Comparison of ENCODE assay signal across 1 cellular context in the genomic region with DNA sequence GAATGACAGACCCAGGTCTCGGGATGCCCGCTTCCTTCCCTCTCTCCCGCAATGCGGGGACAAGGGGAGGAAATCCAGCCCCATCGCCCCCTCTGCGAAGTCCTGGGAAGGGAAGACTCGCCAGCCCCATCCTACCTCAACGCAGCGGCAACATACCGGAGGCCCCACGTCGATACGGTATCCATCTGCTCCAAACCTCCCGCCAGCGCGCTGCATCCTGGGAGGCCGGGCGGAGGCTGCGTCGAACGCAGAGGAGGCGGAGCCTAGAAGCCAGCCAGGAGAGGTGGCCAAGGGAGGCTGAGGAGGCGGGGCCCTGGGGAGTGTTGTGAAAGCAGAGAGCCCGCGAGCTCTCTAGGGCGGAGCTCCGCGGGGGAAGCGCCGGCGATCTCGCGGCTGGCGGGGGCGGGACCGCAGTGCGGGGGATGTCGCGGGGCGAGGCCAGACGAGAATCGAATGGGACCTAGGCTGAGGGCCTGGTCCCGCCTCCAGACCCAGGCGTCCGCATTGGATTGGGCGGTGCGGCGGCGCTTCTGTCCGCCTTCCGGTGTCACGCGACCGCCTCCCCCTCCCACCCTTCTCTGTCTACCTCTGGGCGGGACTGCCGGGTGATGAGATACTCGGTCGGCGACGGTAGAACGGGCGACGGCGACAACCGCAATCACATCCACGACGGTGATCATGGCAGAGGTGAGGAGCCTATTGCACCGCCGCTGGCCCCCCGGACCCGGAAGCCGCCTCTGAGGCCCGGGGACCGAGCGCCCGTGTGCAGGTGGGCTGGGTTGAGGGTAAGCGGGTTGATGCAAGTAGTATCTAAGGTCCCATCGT.
TF ChIP-seq lines count a peak whose summit lies in the region.

A gene (minus strand): TSS at position 219 of the 825 bp plus-strand sequence. CDS start 7,559 bp downstream, outside the sequence.
A gene (plus strand): TSS at position 571 of the 825 bp plus-strand sequence. CDS start 108 bp downstream, at position 679.

TF ChIP-seq in WTC11, 78 proteins besides CTCF, POLR2A, EP300 and RAD21 (continued from another document and continues in another):
- TF ChIP-seq, protein P1, sequence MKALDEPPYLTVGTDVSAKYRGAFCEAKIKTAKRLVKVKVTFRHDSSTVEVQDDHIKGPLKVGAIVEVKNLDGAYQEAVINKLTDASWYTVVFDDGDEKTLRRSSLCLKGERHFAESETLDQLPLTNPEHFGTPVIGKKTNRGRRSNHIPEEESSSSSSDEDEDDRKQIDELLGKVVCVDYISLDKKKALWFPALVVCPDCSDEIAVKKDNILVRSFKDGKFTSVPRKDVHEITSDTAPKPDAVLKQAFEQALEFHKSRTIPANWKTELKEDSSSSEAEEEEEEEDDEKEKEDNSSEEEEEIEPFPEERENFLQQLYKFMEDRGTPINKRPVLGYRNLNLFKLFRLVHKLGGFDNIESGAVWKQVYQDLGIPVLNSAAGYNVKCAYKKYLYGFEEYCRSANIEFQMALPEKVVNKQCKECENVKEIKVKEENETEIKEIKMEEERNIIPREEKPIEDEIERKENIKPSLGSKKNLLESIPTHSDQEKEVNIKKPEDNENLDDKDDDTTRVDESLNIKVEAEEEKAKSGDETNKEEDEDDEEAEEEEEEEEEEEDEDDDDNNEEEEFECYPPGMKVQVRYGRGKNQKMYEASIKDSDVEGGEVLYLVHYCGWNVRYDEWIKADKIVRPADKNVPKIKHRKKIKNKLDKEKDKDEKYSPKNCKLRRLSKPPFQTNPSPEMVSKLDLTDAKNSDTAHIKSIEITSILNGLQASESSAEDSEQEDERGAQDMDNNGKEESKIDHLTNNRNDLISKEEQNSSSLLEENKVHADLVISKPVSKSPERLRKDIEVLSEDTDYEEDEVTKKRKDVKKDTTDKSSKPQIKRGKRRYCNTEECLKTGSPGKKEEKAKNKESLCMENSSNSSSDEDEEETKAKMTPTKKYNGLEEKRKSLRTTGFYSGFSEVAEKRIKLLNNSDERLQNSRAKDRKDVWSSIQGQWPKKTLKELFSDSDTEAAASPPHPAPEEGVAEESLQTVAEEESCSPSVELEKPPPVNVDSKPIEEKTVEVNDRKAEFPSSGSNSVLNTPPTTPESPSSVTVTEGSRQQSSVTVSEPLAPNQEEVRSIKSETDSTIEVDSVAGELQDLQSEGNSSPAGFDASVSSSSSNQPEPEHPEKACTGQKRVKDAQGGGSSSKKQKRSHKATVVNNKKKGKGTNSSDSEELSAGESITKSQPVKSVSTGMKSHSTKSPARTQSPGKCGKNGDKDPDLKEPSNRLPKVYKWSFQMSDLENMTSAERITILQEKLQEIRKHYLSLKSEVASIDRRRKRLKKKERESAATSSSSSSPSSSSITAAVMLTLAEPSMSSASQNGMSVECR (CRISPR knock-in tag; IDR thresholded peaks at IDR 0.05; ENCODE audit: borderline replicate concordance), result no peak
- no peak for TF ChIP-seq TEAD4 (CRISPR knock-in tag; IDR thresholded peaks at IDR 0.05)
- TF ChIP-seq, protein P2, sequence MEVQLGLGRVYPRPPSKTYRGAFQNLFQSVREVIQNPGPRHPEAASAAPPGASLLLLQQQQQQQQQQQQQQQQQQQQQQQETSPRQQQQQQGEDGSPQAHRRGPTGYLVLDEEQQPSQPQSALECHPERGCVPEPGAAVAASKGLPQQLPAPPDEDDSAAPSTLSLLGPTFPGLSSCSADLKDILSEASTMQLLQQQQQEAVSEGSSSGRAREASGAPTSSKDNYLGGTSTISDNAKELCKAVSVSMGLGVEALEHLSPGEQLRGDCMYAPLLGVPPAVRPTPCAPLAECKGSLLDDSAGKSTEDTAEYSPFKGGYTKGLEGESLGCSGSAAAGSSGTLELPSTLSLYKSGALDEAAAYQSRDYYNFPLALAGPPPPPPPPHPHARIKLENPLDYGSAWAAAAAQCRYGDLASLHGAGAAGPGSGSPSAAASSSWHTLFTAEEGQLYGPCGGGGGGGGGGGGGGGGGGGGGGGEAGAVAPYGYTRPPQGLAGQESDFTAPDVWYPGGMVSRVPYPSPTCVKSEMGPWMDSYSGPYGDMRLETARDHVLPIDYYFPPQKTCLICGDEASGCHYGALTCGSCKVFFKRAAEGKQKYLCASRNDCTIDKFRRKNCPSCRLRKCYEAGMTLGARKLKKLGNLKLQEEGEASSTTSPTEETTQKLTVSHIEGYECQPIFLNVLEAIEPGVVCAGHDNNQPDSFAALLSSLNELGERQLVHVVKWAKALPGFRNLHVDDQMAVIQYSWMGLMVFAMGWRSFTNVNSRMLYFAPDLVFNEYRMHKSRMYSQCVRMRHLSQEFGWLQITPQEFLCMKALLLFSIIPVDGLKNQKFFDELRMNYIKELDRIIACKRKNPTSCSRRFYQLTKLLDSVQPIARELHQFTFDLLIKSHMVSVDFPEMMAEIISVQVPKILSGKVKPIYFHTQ (CRISPR knock-in tag; IDR thresholded peaks at IDR 0.05), result no peak
- no peak for TF ChIP-seq TCF7 (CRISPR knock-in tag; IDR thresholded peaks at IDR 0.05; ENCODE audit: low read depth)
- no peak for TF ChIP-seq ZNF232 (CRISPR knock-in tag; IDR thresholded peaks at IDR 0.05)
- TF ChIP-seq, protein P3, sequence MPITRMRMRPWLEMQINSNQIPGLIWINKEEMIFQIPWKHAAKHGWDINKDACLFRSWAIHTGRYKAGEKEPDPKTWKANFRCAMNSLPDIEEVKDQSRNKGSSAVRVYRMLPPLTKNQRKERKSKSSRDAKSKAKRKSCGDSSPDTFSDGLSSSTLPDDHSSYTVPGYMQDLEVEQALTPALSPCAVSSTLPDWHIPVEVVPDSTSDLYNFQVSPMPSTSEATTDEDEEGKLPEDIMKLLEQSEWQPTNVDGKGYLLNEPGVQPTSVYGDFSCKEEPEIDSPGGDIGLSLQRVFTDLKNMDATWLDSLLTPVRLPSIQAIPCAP (CRISPR knock-in tag; IDR thresholded peaks at IDR 0.05), result no peak
- TF ChIP-seq, protein P4, sequence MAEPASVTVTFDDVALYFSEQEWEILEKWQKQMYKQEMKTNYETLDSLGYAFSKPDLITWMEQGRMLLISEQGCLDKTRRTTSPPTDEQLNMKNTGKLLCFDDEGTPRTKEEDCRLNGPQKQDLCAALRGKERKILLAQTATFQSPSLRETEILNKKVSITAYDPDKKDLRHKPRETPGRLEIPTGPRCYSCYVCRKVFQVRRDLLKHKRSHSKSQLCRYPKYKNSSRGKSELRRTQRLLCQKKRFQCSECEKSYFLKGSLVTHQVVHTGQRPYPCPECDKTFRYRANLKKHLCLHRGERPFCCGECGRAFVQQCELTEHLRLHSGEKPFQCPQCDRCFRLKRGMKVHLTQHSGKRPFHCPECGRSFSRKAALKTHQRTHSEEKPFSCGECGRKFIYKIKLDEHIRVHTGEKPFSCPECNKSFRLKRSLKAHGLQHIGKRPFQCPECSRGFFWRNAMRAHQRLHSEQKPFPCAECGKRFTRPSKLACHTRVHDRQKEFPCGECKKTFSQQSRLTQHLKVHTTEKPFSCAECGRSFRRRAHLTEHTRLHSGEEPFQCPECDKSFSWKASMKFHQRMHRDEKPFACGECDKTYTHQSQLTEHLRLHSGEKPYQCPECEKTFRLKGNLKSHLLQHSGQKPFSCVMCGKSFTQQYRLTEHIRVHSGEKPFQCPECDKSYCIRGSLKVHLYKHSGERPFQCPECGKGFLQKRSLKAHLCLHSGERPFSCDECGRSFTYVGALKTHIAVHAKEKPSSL (CRISPR knock-in tag; conservative IDR thresholded peaks at IDR 0.05), result no peak
- TF ChIP-seq ZNF423 (CRISPR knock-in tag; IDR thresholded peaks at IDR 0.05), result no peak
- no peak for TF ChIP-seq ZNF219 (CRISPR knock-in tag; IDR thresholded peaks at IDR 0.05; ENCODE audit: borderline replicate concordance)
- no peak for TF ChIP-seq OVOL2 (CRISPR knock-in tag; IDR thresholded peaks at IDR 0.05; ENCODE audit: borderline replicate concordance)
- TF ChIP-seq ZBTB21 (CRISPR knock-in tag; IDR thresholded peaks at IDR 0.05; ENCODE audit: borderline replicate concordance), result no peak
- no peak for TF ChIP-seq CREB1 (CRISPR knock-in tag; IDR thresholded peaks at IDR 0.05)
- TF ChIP-seq, protein P5, sequence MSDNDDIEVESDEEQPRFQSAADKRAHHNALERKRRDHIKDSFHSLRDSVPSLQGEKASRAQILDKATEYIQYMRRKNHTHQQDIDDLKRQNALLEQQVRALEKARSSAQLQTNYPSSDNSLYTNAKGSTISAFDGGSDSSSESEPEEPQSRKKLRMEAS (CRISPR knock-in tag; IDR thresholded peaks at IDR 0.05), result peak; percentile 49; the same call in 1 of the 2 replicates
- no peak for TF ChIP-seq MYBL2 (CRISPR knock-in tag; IDR thresholded peaks at IDR 0.05)
- TF ChIP-seq IRF2 (CRISPR knock-in tag; IDR thresholded peaks at IDR 0.05; ENCODE audit: borderline replicate concordance, low read depth), result no peak
- TF ChIP-seq, protein P6, sequence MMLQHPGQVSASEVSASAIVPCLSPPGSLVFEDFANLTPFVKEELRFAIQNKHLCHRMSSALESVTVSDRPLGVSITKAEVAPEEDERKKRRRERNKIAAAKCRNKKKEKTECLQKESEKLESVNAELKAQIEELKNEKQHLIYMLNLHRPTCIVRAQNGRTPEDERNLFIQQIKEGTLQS (CRISPR knock-in tag; conservative IDR thresholded peaks at IDR 0.05), result no peak
- no peak for TF ChIP-seq EMX1 (CRISPR knock-in tag; IDR thresholded peaks at IDR 0.05)
- TF ChIP-seq, protein P7, sequence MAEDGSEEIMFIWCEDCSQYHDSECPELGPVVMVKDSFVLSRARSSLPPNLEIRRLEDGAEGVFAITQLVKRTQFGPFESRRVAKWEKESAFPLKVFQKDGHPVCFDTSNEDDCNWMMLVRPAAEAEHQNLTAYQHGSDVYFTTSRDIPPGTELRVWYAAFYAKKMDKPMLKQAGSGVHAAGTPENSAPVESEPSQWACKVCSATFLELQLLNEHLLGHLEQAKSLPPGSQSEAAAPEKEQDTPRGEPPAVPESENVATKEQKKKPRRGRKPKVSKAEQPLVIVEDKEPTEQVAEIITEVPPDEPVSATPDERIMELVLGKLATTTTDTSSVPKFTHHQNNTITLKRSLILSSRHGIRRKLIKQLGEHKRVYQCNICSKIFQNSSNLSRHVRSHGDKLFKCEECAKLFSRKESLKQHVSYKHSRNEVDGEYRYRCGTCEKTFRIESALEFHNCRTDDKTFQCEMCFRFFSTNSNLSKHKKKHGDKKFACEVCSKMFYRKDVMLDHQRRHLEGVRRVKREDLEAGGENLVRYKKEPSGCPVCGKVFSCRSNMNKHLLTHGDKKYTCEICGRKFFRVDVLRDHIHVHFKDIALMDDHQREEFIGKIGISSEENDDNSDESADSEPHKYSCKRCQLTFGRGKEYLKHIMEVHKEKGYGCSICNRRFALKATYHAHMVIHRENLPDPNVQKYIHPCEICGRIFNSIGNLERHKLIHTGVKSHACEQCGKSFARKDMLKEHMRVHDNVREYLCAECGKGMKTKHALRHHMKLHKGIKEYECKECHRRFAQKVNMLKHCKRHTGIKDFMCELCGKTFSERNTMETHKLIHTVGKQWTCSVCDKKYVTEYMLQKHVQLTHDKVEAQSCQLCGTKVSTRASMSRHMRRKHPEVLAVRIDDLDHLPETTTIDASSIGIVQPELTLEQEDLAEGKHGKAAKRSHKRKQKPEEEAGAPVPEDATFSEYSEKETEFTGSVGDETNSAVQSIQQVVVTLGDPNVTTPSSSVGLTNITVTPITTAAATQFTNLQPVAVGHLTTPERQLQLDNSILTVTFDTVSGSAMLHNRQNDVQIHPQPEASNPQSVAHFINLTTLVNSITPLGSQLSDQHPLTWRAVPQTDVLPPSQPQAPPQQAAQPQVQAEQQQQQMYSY (CRISPR knock-in tag; IDR thresholded peaks at IDR 0.05), result no peak
- TF ChIP-seq, protein P8, sequence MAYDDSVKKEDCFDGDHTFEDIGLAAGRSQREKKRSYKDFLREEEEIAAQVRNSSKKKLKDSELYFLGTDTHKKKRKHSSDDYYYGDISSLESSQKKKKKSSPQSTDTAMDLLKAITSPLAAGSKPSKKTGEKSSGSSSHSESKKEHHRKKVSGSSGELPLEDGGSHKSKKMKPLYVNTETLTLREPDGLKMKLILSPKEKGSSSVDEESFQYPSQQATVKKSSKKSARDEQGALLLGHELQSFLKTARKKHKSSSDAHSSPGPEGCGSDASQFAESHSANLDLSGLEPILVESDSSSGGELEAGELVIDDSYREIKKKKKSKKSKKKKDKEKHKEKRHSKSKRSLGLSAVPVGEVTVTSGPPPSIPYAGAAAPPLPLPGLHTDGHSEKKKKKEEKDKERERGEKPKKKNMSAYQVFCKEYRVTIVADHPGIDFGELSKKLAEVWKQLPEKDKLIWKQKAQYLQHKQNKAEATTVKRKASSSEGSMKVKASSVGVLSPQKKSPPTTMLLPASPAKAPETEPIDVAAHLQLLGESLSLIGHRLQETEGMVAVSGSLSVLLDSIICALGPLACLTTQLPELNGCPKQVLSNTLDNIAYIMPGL (CRISPR knock-in tag; IDR thresholded peaks at IDR 0.05), result no peak
- TF ChIP-seq, protein P9, sequence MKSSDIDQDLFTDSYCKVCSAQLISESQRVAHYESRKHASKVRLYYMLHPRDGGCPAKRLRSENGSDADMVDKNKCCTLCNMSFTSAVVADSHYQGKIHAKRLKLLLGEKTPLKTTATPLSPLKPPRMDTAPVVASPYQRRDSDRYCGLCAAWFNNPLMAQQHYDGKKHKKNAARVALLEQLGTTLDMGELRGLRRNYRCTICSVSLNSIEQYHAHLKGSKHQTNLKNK (CRISPR knock-in tag; IDR thresholded peaks at IDR 0.05), result no peak
- TF ChIP-seq, protein P10, sequence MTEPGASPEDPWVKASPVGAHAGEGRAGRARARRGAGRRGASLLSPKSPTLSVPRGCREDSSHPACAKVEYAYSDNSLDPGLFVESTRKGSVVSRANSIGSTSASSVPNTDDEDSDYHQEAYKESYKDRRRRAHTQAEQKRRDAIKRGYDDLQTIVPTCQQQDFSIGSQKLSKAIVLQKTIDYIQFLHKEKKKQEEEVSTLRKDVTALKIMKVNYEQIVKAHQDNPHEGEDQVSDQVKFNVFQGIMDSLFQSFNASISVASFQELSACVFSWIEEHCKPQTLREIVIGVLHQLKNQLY (CRISPR knock-in tag; IDR thresholded peaks at IDR 0.05), result no peak
- no peak for TF ChIP-seq ESRRA (CRISPR knock-in tag; IDR thresholded peaks at IDR 0.05; ENCODE audit: borderline replicate concordance)
- TF ChIP-seq ZNF671 (CRISPR knock-in tag; IDR thresholded peaks at IDR 0.05), result no peak
- no peak for TF ChIP-seq FOXK1 (CRISPR knock-in tag; IDR thresholded peaks at IDR 0.05)
- TF ChIP-seq NR2C2 (CRISPR knock-in tag; IDR thresholded peaks at IDR 0.05), result no peak
- TF ChIP-seq GTF2I (CRISPR knock-in tag; conservative IDR thresholded peaks at IDR 0.05), result no peak
- TF ChIP-seq, protein P11, sequence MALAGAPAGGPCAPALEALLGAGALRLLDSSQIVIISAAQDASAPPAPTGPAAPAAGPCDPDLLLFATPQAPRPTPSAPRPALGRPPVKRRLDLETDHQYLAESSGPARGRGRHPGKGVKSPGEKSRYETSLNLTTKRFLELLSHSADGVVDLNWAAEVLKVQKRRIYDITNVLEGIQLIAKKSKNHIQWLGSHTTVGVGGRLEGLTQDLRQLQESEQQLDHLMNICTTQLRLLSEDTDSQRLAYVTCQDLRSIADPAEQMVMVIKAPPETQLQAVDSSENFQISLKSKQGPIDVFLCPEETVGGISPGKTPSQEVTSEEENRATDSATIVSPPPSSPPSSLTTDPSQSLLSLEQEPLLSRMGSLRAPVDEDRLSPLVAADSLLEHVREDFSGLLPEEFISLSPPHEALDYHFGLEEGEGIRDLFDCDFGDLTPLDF (CRISPR knock-in tag; IDR thresholded peaks at IDR 0.05), result no peak
- TF ChIP-seq KAT7 (CRISPR knock-in tag; IDR thresholded peaks at IDR 0.05; ENCODE audit: borderline replicate concordance), result no peak
- TF ChIP-seq, protein P12, sequence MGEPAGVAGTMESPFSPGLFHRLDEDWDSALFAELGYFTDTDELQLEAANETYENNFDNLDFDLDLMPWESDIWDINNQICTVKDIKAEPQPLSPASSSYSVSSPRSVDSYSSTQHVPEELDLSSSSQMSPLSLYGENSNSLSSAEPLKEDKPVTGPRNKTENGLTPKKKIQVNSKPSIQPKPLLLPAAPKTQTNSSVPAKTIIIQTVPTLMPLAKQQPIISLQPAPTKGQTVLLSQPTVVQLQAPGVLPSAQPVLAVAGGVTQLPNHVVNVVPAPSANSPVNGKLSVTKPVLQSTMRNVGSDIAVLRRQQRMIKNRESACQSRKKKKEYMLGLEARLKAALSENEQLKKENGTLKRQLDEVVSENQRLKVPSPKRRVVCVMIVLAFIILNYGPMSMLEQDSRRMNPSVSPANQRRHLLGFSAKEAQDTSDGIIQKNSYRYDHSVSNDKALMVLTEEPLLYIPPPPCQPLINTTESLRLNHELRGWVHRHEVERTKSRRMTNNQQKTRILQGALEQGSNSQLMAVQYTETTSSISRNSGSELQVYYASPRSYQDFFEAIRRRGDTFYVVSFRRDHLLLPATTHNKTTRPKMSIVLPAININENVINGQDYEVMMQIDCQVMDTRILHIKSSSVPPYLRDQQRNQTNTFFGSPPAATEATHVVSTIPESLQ (CRISPR knock-in tag; IDR thresholded peaks at IDR 0.05), result no peak
